20 cellular contexts compared by ENCODE assay signal in genomic region chr1:109771712-109772657, GRCh38. TPM values are rescaled to one million over a fixed set of nuclear protein-coding genes. Genes with fewer than 3 reads are reported as not detected.
DNase-seq lines count a peak whose midpoint lies in the region; ATAC-seq, FAIRE-seq and TF ChIP-seq lines count a peak whose summit lies in the region.
"Had no signal": no experiment of that assay in that cellular context is flagged by ENCODE, and none has a peak within 500 bp of the region (broad histone marks: within the 10 kb centered on the region; RNA-seq: fewer than 3 reads in every experiment).

No MANE protein-coding gene starts in this region.

- H3K27me3 ChIP-seq in MG63 (no peaks in the 10 kb centered on the region), K562 (ENCODE audit: control insufficient read depth in 2 of 2, insufficient read depth in 2 of 2, low read length in 2 of 2) (peaks cover 5 to 30% of the 10 kb centered on the region in 2 experiments), sigmoid colon (no peaks in the 10 kb centered on the region)
- H3K27me3 ChIP-seq: gastrocnemius medialis had no signal

- POLR2A ChIA-PET in K562 (lab: Yijun Ruan, JAX): interaction anchor here (0.6 to 10.2 kb wide), 2 partner anchors 141 to 214 kb away, joined by 3 to 99 read pairs; partner anchors contain the start of gene AHCYL1

- TF ChIP-seq POLR2A in K562 (conservative IDR thresholded peaks at IDR 0.05) (no peak), sigmoid colon (IDR thresholded peaks at IDR 0.05) (no peak)

- no peak for FAIRE-seq in K562 (lab: Jason Lieb, UNC)
- FAIRE-seq: GM19239 had no signal

- in situ Hi-C loops in K562 (cut with MboI): loop anchor here (5.0 kb wide), 1 partner anchor 130 kb away; no protein-coding TSS in a partner anchor

- no peaks in the 10 kb centered on the region for H3K9me3 ChIP-seq in MG63
- H3K9me3 ChIP-seq in K562 (replicated peaks; ENCODE audit: control insufficient read depth, insufficient read depth, low read depth, low read length): no peaks in the 10 kb centered on the region
- H3K9me3 ChIP-seq in sigmoid colon: no peaks in the 10 kb centered on the region
- H3K9me3 ChIP-seq: gastrocnemius medialis, prostate gland, thoracic aorta had no signal

- H4K20me1 ChIP-seq in K562 (replicated peaks; ENCODE audit: control insufficient read depth, insufficient read depth, low read length): no peaks in the 10 kb centered on the region

- intact Hi-C loops in K562 (cut with micrococcal nuclease): no loop called here
- intact Hi-C loops in left colon (cut with DNase I, micrococcal nuclease): loop anchor here (2.0 to 10.0 kb wide), 3 partner anchors 127 to 225 kb away; no protein-coding TSS in a partner anchor
- intact Hi-C loops in sigmoid colon (cut with DNase I): loop anchor here (2.0 to 5.0 kb wide), 2 partner anchors 130 to 225 kb away; no protein-coding TSS in a partner anchor

- no peak for ATAC-seq in K562
- ATAC-seq in left colon: peak; percentile 49
- no peak for ATAC-seq in HG03439 (IDR thresholded peaks at IDR 0.05; ENCODE audit: unreplicated experiment)
- ATAC-seq in GM19324 (IDR thresholded peaks at IDR 0.05; ENCODE audit: low FRiP score, unreplicated experiment): no peak
- ATAC-seq in GM19328 (IDR thresholded peaks at IDR 0.05; ENCODE audit: unreplicated experiment): no peak
- ATAC-seq: gastrocnemius medialis had no signal

- TF ChIP-seq CTCF in K562 (IDR thresholded peaks at IDR 0.05 in 2 of 3, conservative IDR thresholded peaks at IDR 0.05 in 1 of 3; ENCODE audit: insufficient read depth in 2 of 3, low read depth in 1 of 3, low read length in 3 of 3) (no peak), sigmoid colon (IDR thresholded peaks at IDR 0.05) (no peak)

- H3K36me3 ChIP-seq in MG63 (no peaks in the 10 kb centered on the region), K562 (ENCODE audit: control insufficient read depth, insufficient read depth, low read length) (no peaks in the 10 kb centered on the region), sigmoid colon (no peaks in the 10 kb centered on the region)
- H3K36me3 ChIP-seq: gastrocnemius medialis, prostate gland, thoracic aorta had no signal

- no peak overlapping the region for H2AFZ ChIP-seq in K562 (ENCODE audit: low read depth, low read length)
- H2AFZ ChIP-seq: PC-9 had no signal

- H3K9me1 ChIP-seq in K562 (ENCODE audit: control insufficient read depth, insufficient read depth, low read length): no peaks in the 10 kb centered on the region

- TF ChIP-seq EP300 in K562 (IDR thresholded peaks at IDR 0.05; ENCODE audit: low read length) (no peak), sigmoid colon (IDR thresholded peaks at IDR 0.05) (no peak)

- no TSS peak for BruUV-seq in K562 (replicated peaks; lab: Mats Ljungman, UMichigan)

- no peak for TF ChIP-seq RAD21 in K562 (CRISPR knock-in tag; conservative IDR thresholded peaks at IDR 0.05 in 1 of 2, IDR thresholded peaks at IDR 0.05 in 1 of 2)

- CTCF ChIA-PET in K562 (lab: Yijun Ruan, JAX; ENCODE audit: low intra/inter-chr PET ratio): interaction anchor here (0.6 to 5.2 kb wide), 5 partner anchors 53 to 226 kb away, joined by 3 to 77 read pairs (median 4); no protein-coding TSS in a partner anchor

- no peaks in the 10 kb centered on the region for H3K79me2 ChIP-seq in K562 (ENCODE audit: control insufficient read depth, insufficient read depth, low read length)

- no peak overlapping the region for H3K4me3 ChIP-seq in MG63
- no peak overlapping the region for H3K4me3 ChIP-seq in K562
- H3K4me3 ChIP-seq in sigmoid colon: no peak overlapping the region
- H3K4me3 ChIP-seq: gastrocnemius medialis, PC-9, prostate gland, thoracic aorta had no signal

- 17% methylated on average over 10 of the region's 10 CpGs for WGBS in K562 (ENCODE audit: insufficient coverage, low coverage, missing lambda C conversion rate)
- WGBS in sigmoid colon, 2 donors: 58 to 67% methylated on average over 10 of the region's 10 CpGs

- DNase-seq in MG63 (peak; percentile 9), K562 (ENCODE audit: extremely low read depth in 1 of 4, low spot score in 3 of 4) (no peak), left colon (peak; percentile 17 to 35), sigmoid colon (peak; percentile 48), HuH-7.5 (ENCODE audit: low spot score) (no peak)
- DNase-seq: activated T-cell treated with anti-CD3 and anti-CD28 coated beads for 4 hours, H9, Kasumi-1, NCI-H1417 treated with DMSO at 0.1 percent for 48 hours, NCI-H69, PC-9 had no signal

- no peak overlapping the region for H3K4me2 ChIP-seq in K562 (ENCODE audit: insufficient read depth, low read length)
- H3K4me2 ChIP-seq: PC-9 had no signal

- H3K4me1 ChIP-seq in K562 (replicated peaks in 1 of 2; ENCODE audit: control insufficient read depth in 2 of 2, insufficient read depth in 2 of 2, low read length in 2 of 2) (peaks cover 10% of the 10 kb centered on the region in 2 experiments; a peak in 4 of 5 replicates), sigmoid colon (peaks cover 0 to 14% (median 5%) of the 10 kb centered on the region in 4 donors)
- H3K4me1 ChIP-seq: prostate gland had no signal

- H3K9ac ChIP-seq in K562 (ENCODE audit: insufficient read depth in 1 of 2, low read depth in 2 of 2, low read length in 2 of 2): no peak overlapping the region

- H3K27ac ChIP-seq in K562 (ENCODE audit: extremely low read depth, low read depth, low read length) (no peak overlapping the region), sigmoid colon (no peak overlapping the region)
- H3K27ac ChIP-seq: PC-9, prostate gland, thoracic aorta had no signal

RNA-seq across cellular contexts. Expression of gene EPS8L3, which starts 8.3 kb away (rescaled TPM):
- not detected in 2 replicates for total RNA-seq in MG63 (2014; rRNA removed; shearing (Covaris generic); ENCODE audit: low replicate concordance)
- not detected in 2 replicates for total RNA-seq in K562 (2011; cell fraction: chromatin; rRNA removed; ENCODE audit: low replicate concordance)
- total RNA-seq in K562 (2011; cell fraction: nucleolus; rRNA removed): not detected in 2 replicates
- not detected in 2 replicates for total RNA-seq in K562 (2011; cell fraction: nucleoplasm; rRNA removed)
- not detected in 2 replicates for total RNA-seq in K562 (2014; rRNA removed)
- total RNA-seq in K562 (2014; rRNA removed; fragmentation: Illumina TruSeq; extraction: Trizol): 0.15 TPM in 1 of 2 replicates, not detected in the other
- not detected in 2 replicates for total RNA-seq in K562 (2015; rRNA removed; fragmentation: Illumina TruSeq; extraction: Trizol)
- total RNA-seq in K562 (2021): 0.42 and 0.51 TPM in 2 replicates
- 0.13 and 0.14 TPM in 2 replicates for polyA plus RNA-seq in K562 (2011; rRNA removed)
- polyA plus RNA-seq in K562 (2011; cell fraction: cytosol; rRNA removed): 0.07 and 0.16 TPM in 2 replicates
- 0.81 and 1.8 TPM in 2 replicates for polyA plus RNA-seq in K562 (2011; cell fraction: nucleus; rRNA removed)
- 0.07 and 0.14 TPM in 2 replicates for polyA plus RNA-seq in K562 (2012)
- 0.09 and 0.61 TPM in 2 replicates for polyA plus RNA-seq in K562 (2014; fragmentation: Illumina TruSeq; extraction: Trizol)
- not detected for polyA plus RNA-seq in K562 (2014; fragmentation: Nextera tagmentation; extraction: Ambion mirVana)
- polyA plus RNA-seq in K562 (2014; rRNA removed): 0.04 TPM in 1 of 2 replicates, not detected in the other
- polyA minus RNA-seq in K562 (2011; rRNA and poly(A)+ RNA removed): not detected in 2 replicates
- polyA minus RNA-seq in K562 (2011; cell fraction: cytosol; rRNA and poly(A)+ RNA removed): not detected in 2 replicates
- not detected in 2 replicates for polyA minus RNA-seq in K562 (2011; cell fraction: nucleus; rRNA and poly(A)+ RNA removed)
- total RNA-seq in left colon: 100 to 1,000 TPM; 327 to 349 TPM
- total RNA-seq in sigmoid colon: 1 to 10 TPM in 2 of 4 donors, not detected in 2; 1.1 to 1.4 TPM
- polyA plus RNA-seq in sigmoid colon: 100 to 1,000 TPM in 1 of 3 donors, 10 to 100 TPM in 2; 81.7 to 212 (median 84.4) TPM
- total RNA-seq: H9, lower leg skin, myocyte had no signal

RNA-seq across cellular contexts. Expression of gene GSTM3, which starts 31.1 kb away (rescaled TPM):
- total RNA-seq in MG63 (2014; rRNA removed; shearing (Covaris generic); ENCODE audit: low replicate concordance): 47.2 and 80.3 TPM in 2 replicates
- total RNA-seq in K562 (2011; cell fraction: chromatin; rRNA removed; ENCODE audit: low replicate concordance): 1.2 and 1.8 TPM in 2 replicates
- total RNA-seq in K562 (2011; cell fraction: nucleolus; rRNA removed): 1.1 and 2.7 TPM in 2 replicates
- total RNA-seq in K562 (2011; cell fraction: nucleoplasm; rRNA removed): 1.8 and 2.6 TPM in 2 replicates
- 2.3 and 4.3 TPM in 2 replicates for total RNA-seq in K562 (2014; rRNA removed)
- 5.5 and 7.2 TPM in 2 replicates for total RNA-seq in K562 (2014; rRNA removed; fragmentation: Illumina TruSeq; extraction: Trizol)
- total RNA-seq in K562 (2015; rRNA removed; fragmentation: Illumina TruSeq; extraction: Trizol): 4.1 and 4.5 TPM in 2 replicates
- total RNA-seq in K562 (2021): 3.9 and 5.7 TPM in 2 replicates
- polyA plus RNA-seq in K562 (2011; rRNA removed): 17.5 and 22.3 TPM in 2 replicates
- polyA plus RNA-seq in K562 (2011; cell fraction: cytosol; rRNA removed): 10.2 and 17.2 TPM in 2 replicates
- 5.5 and 10.1 TPM in 2 replicates for polyA plus RNA-seq in K562 (2011; cell fraction: nucleus; rRNA removed)
- polyA plus RNA-seq in K562 (2012): 10.9 and 11.4 TPM in 2 replicates
- polyA plus RNA-seq in K562 (2014; fragmentation: Illumina TruSeq; extraction: Trizol): 8.9 and 9.5 TPM in 2 replicates
- polyA plus RNA-seq in K562 (2014; fragmentation: Nextera tagmentation; extraction: Ambion mirVana): 10 to 100 TPM; 23.1 to 24.5 TPM
- 8.9 and 9.4 TPM in 2 replicates for polyA plus RNA-seq in K562 (2014; rRNA removed)
- 8.5 and 12.1 TPM in 2 replicates for polyA minus RNA-seq in K562 (2011; rRNA and poly(A)+ RNA removed)
- 2.6 and 5.3 TPM in 2 replicates for polyA minus RNA-seq in K562 (2011; cell fraction: cytosol; rRNA and poly(A)+ RNA removed)
- polyA minus RNA-seq in K562 (2011; cell fraction: nucleus; rRNA and poly(A)+ RNA removed): 1.2 and 3.3 TPM in 2 replicates
- 1 to 10 TPM; 4.1 to 8.7 TPM for total RNA-seq in left colon
- 100 to 1,000 TPM in 3 of 4 donors, 10 to 100 TPM in 1; 61.1 to 143 (median 122) TPM for total RNA-seq in sigmoid colon
- 10 to 100 TPM; 21.6 to 64.3 (median 40.2) TPM for polyA plus RNA-seq in sigmoid colon

RNA-seq across cellular contexts. Expression of gene GSTM5, which starts 59.9 kb away (rescaled TPM):
- total RNA-seq in MG63 (2014; rRNA removed; shearing (Covaris generic); ENCODE audit: low replicate concordance): not detected in 2 replicates
- 0.16 TPM in 1 of 2 replicates, not detected in the other for total RNA-seq in K562 (2011; cell fraction: chromatin; rRNA removed; ENCODE audit: low replicate concordance)
- total RNA-seq in K562 (2011; cell fraction: nucleolus; rRNA removed): 0.17 TPM in 1 of 2 replicates, not detected in the other
- 0.15 and 0.23 TPM in 2 replicates for total RNA-seq in K562 (2011; cell fraction: nucleoplasm; rRNA removed)
- total RNA-seq in K562 (2014; rRNA removed): not detected in 2 replicates
- total RNA-seq in K562 (2014; rRNA removed; fragmentation: Illumina TruSeq; extraction: Trizol): not detected in 2 replicates
- not detected in 2 replicates for total RNA-seq in K562 (2015; rRNA removed; fragmentation: Illumina TruSeq; extraction: Trizol)
- total RNA-seq in K562 (2021): not detected in 2 replicates
- not detected in 2 replicates for polyA plus RNA-seq in K562 (2011; rRNA removed)
- polyA plus RNA-seq in K562 (2011; cell fraction: cytosol; rRNA removed): not detected in 2 replicates
- polyA plus RNA-seq in K562 (2011; cell fraction: nucleus; rRNA removed): 0.15 TPM in 1 of 2 replicates, not detected in the other
- not detected in 2 replicates for polyA plus RNA-seq in K562 (2012)
- not detected in 2 replicates for polyA plus RNA-seq in K562 (2014; fragmentation: Illumina TruSeq; extraction: Trizol)
- polyA plus RNA-seq in K562 (2014; fragmentation: Nextera tagmentation; extraction: Ambion mirVana): not detected
- not detected in 2 replicates for polyA plus RNA-seq in K562 (2014; rRNA removed)
- not detected in 2 replicates for polyA minus RNA-seq in K562 (2011; rRNA and poly(A)+ RNA removed)
- not detected in 2 replicates for polyA minus RNA-seq in K562 (2011; cell fraction: cytosol; rRNA and poly(A)+ RNA removed)
- polyA minus RNA-seq in K562 (2011; cell fraction: nucleus; rRNA and poly(A)+ RNA removed): under 0.01 and 0.11 TPM in 2 replicates
- 1 to 10 TPM in 1 of 2 donors, under 1 TPM in 1; 0.73 to 5.1 TPM for total RNA-seq in left colon
- 1 to 10 TPM; 2.7 to 8.0 (median 3.5) TPM for total RNA-seq in sigmoid colon
- polyA plus RNA-seq in sigmoid colon: 10 to 100 TPM in 1 of 3 donors, 1 to 10 TPM in 2; 2.5 to 11.4 (median 2.7) TPM
- total RNA-seq: H9, myocyte, PC-9 had no signal

Comparison
In these comparisons a context has a peak if more than half of its experiments do, and no peak if none do; other contexts are left out.
1. DNase-seq: peak in MG63 (single experiment), left colon (2 of 2) and sigmoid colon (single experiment); none in K562 (0 of 4) and HuH-7.5 (single experiment).
2. RNA of gene EPS8L3, which starts 8.3 kb away (total RNA-seq): 327 to 349 TPM in left colon; 1.1 to 1.4 TPM in sigmoid colon, 0.15 to 0.51 TPM in K562 and not detected in MG63; every median in the first group is over 100 times any median in the second.